Comparison of ENCODE assay signal across 8 cellular contexts in the genomic region with DNA sequence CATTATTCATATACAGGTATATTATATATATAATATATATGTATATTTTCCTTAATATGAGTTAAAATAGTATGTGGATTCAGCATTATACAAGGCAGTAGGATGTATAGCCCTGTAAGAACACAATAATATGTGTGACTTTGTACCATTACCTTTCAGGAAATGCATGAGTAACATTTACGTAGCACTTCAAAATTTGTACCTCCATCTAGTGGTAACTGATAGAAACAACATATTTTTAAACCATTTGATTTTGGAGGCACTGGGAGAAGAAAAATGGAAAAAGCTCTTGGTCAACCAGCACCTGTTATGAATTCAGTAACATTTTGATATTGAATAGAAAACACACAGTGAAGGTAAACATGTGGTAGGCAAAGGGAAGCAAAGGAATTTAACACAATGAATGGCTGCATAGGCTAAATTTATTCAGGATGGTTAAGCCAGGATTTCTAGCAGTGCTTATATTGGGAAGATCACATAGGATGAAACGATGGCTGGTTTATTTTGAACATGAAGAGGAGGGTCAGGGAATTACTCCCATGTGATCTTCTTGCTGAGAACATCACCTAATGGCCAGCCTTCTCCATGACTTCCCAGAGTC.
DNase-seq lines count a peak whose midpoint lies in the region; ATAC-seq and TF ChIP-seq lines count a peak whose summit lies in the region.

No MANE protein-coding gene starts in this region.

- H3K27ac Mint-ChIP-seq in CD14-positive monocyte = no peak overlapping the region

- peak; percentile 44 for TF ChIP-seq CTCF in C4-2B (conservative IDR thresholded peaks at IDR 0.05)
- TF ChIP-seq CTCF in breast epithelium (IDR thresholded peaks at IDR 0.05) = peak in 2 of 3 donors; percentile 25 to 43
- TF ChIP-seq CTCF in CD14-positive monocyte (IDR thresholded peaks at IDR 0.05) = no peak

- no peak overlapping the region for H3K4ac ChIP-seq in mesendoderm (ENCODE audit: low read depth, low read length)

- no peaks in the 10 kb centered on the region for H3K79me2 ChIP-seq in mesendoderm (ENCODE audit: control insufficient read depth, insufficient read depth, low read length)

- no peaks in the 10 kb centered on the region for H3K27me3 ChIP-seq in breast epithelium
- no peaks in the 10 kb centered on the region for H3K27me3 ChIP-seq in mesendoderm (ENCODE audit: insufficient read depth, low read length, poor library complexity)

- no peak overlapping the region for H2BK5ac ChIP-seq in mesendoderm (ENCODE audit: low read length)

- no peaks in the 10 kb centered on the region for H3K9me3 ChIP-seq in breast epithelium

- H3K56ac ChIP-seq in mesendoderm (ENCODE audit: low read length) = no peak overlapping the region

- no peaks in the 10 kb centered on the region for H3K79me1 ChIP-seq in mesendoderm (ENCODE audit: low read length)

- H2BK15ac ChIP-seq in mesendoderm (replicated peaks; ENCODE audit: low read depth) = no peak overlapping the region

- H3K9me3 Mint-ChIP-seq in CD14-positive monocyte = no peaks in the 10 kb centered on the region

- no peak overlapping the region for H3K23ac ChIP-seq in mesendoderm (ENCODE audit: low read length)

- no peak overlapping the region for H2BK120ac ChIP-seq in mesendoderm (ENCODE audit: low read depth, low read length)

- H3K4me2 ChIP-seq in mesendoderm (ENCODE audit: low read length) = no peak overlapping the region

- H3K36me3 ChIP-seq in breast epithelium (no peaks in the 10 kb centered on the region), mesendoderm (ENCODE audit: control insufficient read depth, insufficient read depth, low read length) (no peaks in the 10 kb centered on the region)

- no peaks in the 10 kb centered on the region for H3K36me3 Mint-ChIP-seq in CD14-positive monocyte

- H3K4me1 ChIP-seq in breast epithelium = no peaks in the 10 kb centered on the region
- no peaks in the 10 kb centered on the region for H3K4me1 ChIP-seq in mesendoderm (ENCODE audit: control insufficient read depth, low read depth, low read length)

- no CpG with 5 or more reads among the region's 2 CpGs for WGBS in mesendoderm (ENCODE audit: extremely low coverage, insufficient coverage, low lambda C conversion rate)

- DNase-seq in NCI-H1417 (lab: John Stamatoyannopoulos, UW) (peak; percentile 12 to 73 (median 45)), breast epithelium (ENCODE audit: low spot score in 2 of 2) (no peak), mesendoderm (peak; percentile 37), CD14-positive monocyte (ENCODE audit: low spot score) (no peak)

- H3K4me3 Mint-ChIP-seq in CD14-positive monocyte = no peak overlapping the region

- H3K27ac ChIP-seq in C4-2B (no peak overlapping the region), breast epithelium (no peak overlapping the region), mesendoderm (ENCODE audit: low read depth, low read length) (no peak overlapping the region)

- H4K8ac ChIP-seq in mesendoderm (ENCODE audit: low read depth, low read length) = no peak overlapping the region

- H3K27me3 Mint-ChIP-seq in CD14-positive monocyte (ENCODE audit: low read depth in 3 of 3) = peaks cover 0 to 1% (median 0%) of the 10 kb centered on the region in 3 donors

- no peak overlapping the region for H2AK5ac ChIP-seq in mesendoderm (ENCODE audit: low read length)

- H3K18ac ChIP-seq in mesendoderm (ENCODE audit: low read length) = no peak overlapping the region

- H3K4me3 ChIP-seq in breast epithelium = no peak overlapping the region
- H3K4me3 ChIP-seq in mesendoderm (ENCODE audit: low read length) = no peak overlapping the region

- H3K9ac ChIP-seq in mesendoderm (ENCODE audit: low read length) = no peak overlapping the region

- H4K5ac ChIP-seq in mesendoderm (ENCODE audit: low read length) = no peak overlapping the region

- peak; percentile 54 for ATAC-seq in GM19035 (IDR thresholded peaks at IDR 0.05; ENCODE audit: unreplicated experiment)
- ATAC-seq in HG03097 (IDR thresholded peaks at IDR 0.05; ENCODE audit: low FRiP score, unreplicated experiment) = no peak
- no peak for ATAC-seq in HG03457 (IDR thresholded peaks at IDR 0.05; ENCODE audit: unreplicated experiment)

- no peak for TF ChIP-seq POLR2A in breast epithelium (IDR thresholded peaks at IDR 0.05)

- intact Hi-C loops in breast epithelium (cut with DNase I; ENCODE audit: low total_unique reads) = no loop called here
- intact Hi-C loops in CD14-positive monocyte (cut with micrococcal nuclease) = no loop called here

- no peaks in the 10 kb centered on the region for H3K4me1 Mint-ChIP-seq in CD14-positive monocyte

Comparison
In these comparisons a context has a peak if more than half of its experiments do, and no peak if none do; other contexts are left out.
1. DNase-seq: peak in NCI-H1417 (3 of 3) and mesendoderm (single experiment); none in breast epithelium (0 of 2) and CD14-positive monocyte (single experiment).